In genomic region chr1:150973258-150973825, GRCh38 we compare ENCODE assay signal across 8 cellular contexts. TPM values are rescaled to one million over a fixed set of nuclear protein-coding genes. Genes with fewer than 3 reads are reported as not detected.
DNase-seq lines count a peak whose midpoint lies in the region; ATAC-seq, FAIRE-seq and TF ChIP-seq lines count a peak whose summit lies in the region.

No MANE protein-coding gene starts in this region.

- ATAC-seq in GM12878 (peak; percentile 33), HG03175 (IDR thresholded peaks at IDR 0.05; ENCODE audit: unreplicated experiment) (no peak)

- no peak for TF ChIP-seq CTCF in CD14-positive monocyte (IDR thresholded peaks at IDR 0.05)
- no peak for TF ChIP-seq CTCF in GM12878 (IDR thresholded peaks at IDR 0.05 in 2 of 3, conservative IDR thresholded peaks at IDR 0.05 in 1 of 3; ENCODE audit: control insufficient read depth in 2 of 3, extremely low read depth in 1 of 3, insufficient read depth in 1 of 3, low read depth in 3 of 3, low read length in 3 of 3)
- no peak for TF ChIP-seq CTCF in lower leg skin (IDR thresholded peaks at IDR 0.05)
- no peak for TF ChIP-seq CTCF in transverse colon (IDR thresholded peaks at IDR 0.05)

- RAD21 ChIA-PET in GM12878 (lab: Charles Lee; ENCODE audit: unreplicated experiment) = interaction anchor here (1.7 kb wide), 1 partner anchor 33 kb away, joined by 7 read pairs; the partner anchor contains the start of gene MINDY1

- POLR2A ChIA-PET in GM12878 (lab: Charles Lee) = interaction anchor here (1.0 kb wide), 1 partner anchor 33 kb away, joined by 3 read pairs; the partner anchor contains the start of gene MINDY1

- H3K4me3 ChIP-seq in GM12878 (peak overlapping the region; percentile 87), lower leg skin (ENCODE audit: low read depth, poor library complexity, severe bottlenecking) (peak overlapping the region; percentile 69), transverse colon (peak overlapping the region; percentile 55 to 94 (median 68))

- in situ Hi-C loops in GM12878 (cut with MboI) = no loop called here
- in situ Hi-C loops in transverse colon (cut with MboI; ENCODE audit: low pct_ligation_motif_present in 1 of 4, low pct_unique_long_range_greater_than_20kb in 1 of 4, low sequenced_read_pairs in 3 of 4) = no loop called here

- no peak for DNase-seq in CD14-positive monocyte (ENCODE audit: low spot score)
- DNase-seq in GM12878 (ENCODE audit: low read depth, low spot score) = no peak
- no peak for DNase-seq in lower leg skin (ENCODE audit: low spot score in 2 of 2)
- DNase-seq in transverse colon = peak; percentile 20
- no peak for DNase-seq in GM19240 (ENCODE audit: insufficient read length, low spot score)
- DNase-seq in NK-92 (lab: John Stamatoyannopoulos, UW; ENCODE audit: unreplicated experiment) = no peak

- no peaks in the 10 kb centered on the region for H3K27me3 Mint-ChIP-seq in CD14-positive monocyte (ENCODE audit: low read depth in 3 of 3)

- intact Hi-C loops in CD14-positive monocyte (cut with micrococcal nuclease) (loop anchor here (5.0 to 10.0 kb wide), 3 partner anchors 34 to 209 kb away; partner anchors contain the start of genes CTSS (in 1 of the 2), MINDY1 (in 1 of the 2), PRUNE1 (in 1 of the 2) and SETDB1 (in 1 of the 2)), GM12878 (cut with micrococcal nuclease; ENCODE audit: unreplicated experiment) (loop anchor here (10.0 kb wide), 2 partner anchors 209 to 349 kb away; partner anchors contain the start of genes CTSS and ENSA), lower leg skin (cut with DNase I; ENCODE audit: low total_unique reads) (no loop called here), transverse colon (cut with DNase I; ENCODE audit: low total_unique reads) (no loop called here)

- TF ChIP-seq EP300 in GM12878 (IDR thresholded peaks at IDR 0.05; ENCODE audit: borderline replicate concordance in 1 of 2, control insufficient read depth in 1 of 2, low read depth in 2 of 2, low read length in 2 of 2) (no peak), transverse colon (IDR thresholded peaks at IDR 0.05; ENCODE audit: low read depth) (no peak)

- H3K36me3 ChIP-seq in KOPT-K1 (ENCODE audit: insufficient read depth, low read length) (peaks cover 33% of the 10 kb centered on the region), GM12878 (ENCODE audit: control insufficient read depth in 2 of 2, insufficient read depth in 2 of 2, low read length in 1 of 2) (peaks cover 0 to under 1% of the 10 kb centered on the region in 2 experiments; a peak in 2 of 4 replicates), transverse colon (peaks cover 0 to 6% (median 2%) of the 10 kb centered on the region in 4 donors)

- no TSS peak for BruUV-seq in GM12878 (replicated peaks; lab: Mats Ljungman, UMichigan)

- H3K27ac ChIP-seq in KOPT-K1 (ENCODE audit: low read depth, low read length, poor library complexity, severe bottlenecking) (peak overlapping the region; percentile 94), GM12878 (ENCODE audit: control insufficient read depth, insufficient read depth) (peak overlapping the region; percentile 75), transverse colon (peak overlapping the region; percentile 92 to 98 (median 96))

- H3K4me1 ChIP-seq in GM12878 (ENCODE audit: control insufficient read depth, insufficient read depth, low read length) (peaks cover 7% of the 10 kb centered on the region; the same call in 1 of the 2 replicates), transverse colon (peaks cover 30 to 54% (median 52%) of the 10 kb centered on the region in 4 donors)

- no peaks in the 10 kb centered on the region for H3K9me3 Mint-ChIP-seq in CD14-positive monocyte

- SMC1A ChIA-PET in GM12878 (lab: Charles Lee; ENCODE audit: uncharacterized antibody, unreplicated experiment) = interaction anchor here (0.6 to 1.4 kb wide), 4 partner anchors 8 to 186 kb away, joined by 3 to 7 read pairs (median 3); no protein-coding TSS in a partner anchor

- FAIRE-seq in GM12878 (lab: Jason Lieb, UNC) = no peak

- H3K27ac Mint-ChIP-seq in CD14-positive monocyte = peak overlapping the region; percentile 62 to 91 (median 86)

- H3K4me2 ChIP-seq in GM12878 (ENCODE audit: control insufficient read depth, insufficient read depth) = peak overlapping the region; percentile 77

- peaks cover 39% of the 10 kb centered on the region for H3K79me2 ChIP-seq in GM12878 (ENCODE audit: control insufficient read depth, insufficient read depth, low read length)

- no peaks in the 10 kb centered on the region for H4K20me1 ChIP-seq in GM12878 (ENCODE audit: control insufficient read depth, insufficient read depth)

- peaks cover 75% of the 10 kb centered on the region for H3K4me1 Mint-ChIP-seq in CD14-positive monocyte

- peak overlapping the region; percentile 86 to 90 for H3K4me3 Mint-ChIP-seq in CD14-positive monocyte

- peak overlapping the region; percentile 85 for H3K9ac ChIP-seq in GM12878 (ENCODE audit: control insufficient read depth, insufficient read depth, low read length)

- H3K27me3 ChIP-seq in GM12878 (replicated peaks in 1 of 2; ENCODE audit: control insufficient read depth in 2 of 2, insufficient read depth in 2 of 2, low read length in 1 of 2) = no peaks in the 10 kb centered on the region; a peak in 2 of 4 replicates
- no peaks in the 10 kb centered on the region for H3K27me3 ChIP-seq in transverse colon

- WGBS in GM12878 (ENCODE audit: insufficient coverage, insufficient replicate concordance, low lambda C conversion rate, missing lambda C conversion rate) = 33% methylated on average over 15 of the region's 15 CpGs
- 12 to 17% methylated on average over 11 to 15 of the region's 15 CpGs for WGBS in lower leg skin, 2 donors
- 12% methylated on average over 14 of the region's 15 CpGs; no CpG with 5 or more reads in 1 of the 2 donors for WGBS in transverse colon (ENCODE audit: low coverage in 1 of 2), 2 donors

- H3K36me3 Mint-ChIP-seq in CD14-positive monocyte = peaks cover 10 to 15% of the 10 kb centered on the region in 2 donors

- TF ChIP-seq RAD21 in GM12878 (IDR thresholded peaks at IDR 0.05; ENCODE audit: insufficient read depth, low read depth, low read length) = no peak

- no peaks in the 10 kb centered on the region for H3K9me3 ChIP-seq in KOPT-K1 (ENCODE audit: insufficient read depth, low read length, poor library complexity, severe bottlenecking)
- H3K9me3 ChIP-seq in GM12878 (replicated peaks; ENCODE audit: control insufficient read depth, insufficient read depth, low read length) = no peaks in the 10 kb centered on the region
- no peaks in the 10 kb centered on the region for H3K9me3 ChIP-seq in transverse colon

- CTCF ChIA-PET in GM12878 (lab: Yijun Ruan, JAX) = interaction anchor here (0.5 to 15.8 kb wide), 3 partner anchors 26 to 483 kb away, joined by 3 to 252 read pairs (median 3); partner anchors contain the start of gene MINDY1

- no peak for TF ChIP-seq POLR2A in GM12878 (IDR thresholded peaks at IDR 0.05; ENCODE audit: low read depth, low read length)
- no peak for TF ChIP-seq POLR2A in lower leg skin (IDR thresholded peaks at IDR 0.05)
- no peak for TF ChIP-seq POLR2A in transverse colon (IDR thresholded peaks at IDR 0.05)

- peak overlapping the region; percentile 75; the same call in 1 of the 2 replicates for H2AFZ ChIP-seq in GM12878 (ENCODE audit: control insufficient read depth, low read depth, low read length)

RNA-seq across cellular contexts. Expression of gene CERS2, which starts 1.3 kb away (rescaled TPM):
- polyA plus RNA-seq in CD14-positive monocyte (100 to 1,000 TPM; 200 to 224 TPM), GM12878 (2011; rRNA removed) (29.5 and 41.5 TPM in 2 replicates), GM12878 (2014; fragmentation: Illumina TruSeq; extraction: Trizol) (78.8 and 87.9 TPM in 2 replicates), GM12878 (2014; fragmentation: Nextera tagmentation; extraction: Ambion mirVana) (10 to 100 TPM in 1 of 2 experiments, 1 to 10 TPM in 1; 9.2 to 12.7 TPM), GM12878 (2014; rRNA removed) (50.5 and 52.3 TPM in 2 replicates), GM12878 (2016; fragmentation: Nextera tagmentation; extraction: Ambion mirVana) (10 to 100 TPM; 49.3 to 61.5 TPM)
- total RNA-seq in GM12878 (2013; cell fraction: nucleolus; rRNA removed) = 27.0 and 31.5 TPM in 2 replicates
- total RNA-seq in GM12878 (2014; rRNA removed) (55.8 and 57.0 TPM in 2 replicates), GM12878 (2014; rRNA removed; fragmentation: Illumina TruSeq; extraction: Trizol) (38.2 and 39.9 TPM in 2 replicates), GM12878 (2021) (76.7 and 79.2 TPM in 2 replicates), lower leg skin (10 to 100 TPM; 28.8 to 50.1 (median 41.3) TPM), transverse colon (100 to 1,000 TPM in 2 of 4 donors, 10 to 100 TPM in 2; 35.2 to 142 (median 101) TPM)
- polyA plus RNA-seq in GM12878 (2011; ENCODE audit: low read depth) = 45.4 TPM
- 40.6 and 44.7 TPM in 2 replicates for polyA plus RNA-seq in GM12878 (2011; cell fraction: cytosol; rRNA removed)
- polyA plus RNA-seq in GM12878 (2011; cell fraction: nucleus; rRNA removed) = 57.8 and 60.8 TPM in 2 replicates
- 34.6 and 47.7 TPM in 2 replicates for polyA plus RNA-seq in GM12878 (2012)
- polyA minus RNA-seq in GM12878 (2011; rRNA and poly(A)+ RNA removed) = 57.5 and 61.2 TPM in 2 replicates
- 19.9 and 23.3 TPM in 2 replicates for polyA minus RNA-seq in GM12878 (2011; cell fraction: cytosol; rRNA and poly(A)+ RNA removed)
- 14.9 and 25.9 TPM in 2 replicates for polyA minus RNA-seq in GM12878 (2011; cell fraction: nucleus; rRNA and poly(A)+ RNA removed)

RNA-seq across cellular contexts. Expression of gene ANXA9, which starts 8.8 kb away (rescaled TPM):
- polyA plus RNA-seq in CD14-positive monocyte (1 to 10 TPM in 1 of 2 donors, under 1 TPM in 1; 0.28 to 1.4 TPM), GM12878 (2011; rRNA removed) (0.37 and 0.43 TPM in 2 replicates), GM12878 (2014; fragmentation: Illumina TruSeq; extraction: Trizol) (0.04 TPM in 1 of 2 replicates, not detected in the other), GM12878 (2014; fragmentation: Nextera tagmentation; extraction: Ambion mirVana) (under 1 TPM in 1 of 2 experiments, not detected in 1; 0.11 TPM), GM12878 (2014; rRNA removed) (0.08 TPM in 1 of 2 replicates, not detected in the other), GM12878 (2016; fragmentation: Nextera tagmentation; extraction: Ambion mirVana) (under 1 TPM; 0.25 to 0.28 TPM)
- 0.75 TPM in 1 of 2 replicates, not detected in the other for total RNA-seq in GM12878 (2013; cell fraction: nucleolus; rRNA removed)
- total RNA-seq in GM12878 (2014; rRNA removed) (not detected in 2 replicates), GM12878 (2014; rRNA removed; fragmentation: Illumina TruSeq; extraction: Trizol) (0.09 TPM in 1 of 2 replicates, not detected in the other), GM12878 (2021) (not detected in 2 replicates), lower leg skin (100 to 1,000 TPM in 1 of 4 donors, 10 to 100 TPM in 3; 55.1 to 103 (median 82.4) TPM), transverse colon (under 1 TPM in 1 of 4 donors, not detected in 3; 0.32 TPM)
- 0.18 TPM for polyA plus RNA-seq in GM12878 (2011; ENCODE audit: low read depth)
- polyA plus RNA-seq in GM12878 (2011; cell fraction: cytosol; rRNA removed) = 0.38 and 0.57 TPM in 2 replicates
- 0.31 and 0.39 TPM in 2 replicates for polyA plus RNA-seq in GM12878 (2011; cell fraction: nucleus; rRNA removed)
- 0.41 and 0.49 TPM in 2 replicates for polyA plus RNA-seq in GM12878 (2012)
- 0.15 and 0.46 TPM in 2 replicates for polyA minus RNA-seq in GM12878 (2011; rRNA and poly(A)+ RNA removed)
- polyA minus RNA-seq in GM12878 (2011; cell fraction: cytosol; rRNA and poly(A)+ RNA removed) = not detected in 2 replicates
- polyA minus RNA-seq in GM12878 (2011; cell fraction: nucleus; rRNA and poly(A)+ RNA removed) = 0.24 TPM in 1 of 2 replicates, not detected in the other

RNA-seq across cellular contexts. Expression of gene MINDY1, which starts 33.4 kb away (rescaled TPM):
- polyA plus RNA-seq in CD14-positive monocyte (10 to 100 TPM; 11.5 to 13.2 TPM), GM12878 (2011; rRNA removed) (0.89 and 1.9 TPM in 2 replicates), GM12878 (2014; fragmentation: Illumina TruSeq; extraction: Trizol) (6.1 and 6.5 TPM in 2 replicates), GM12878 (2014; fragmentation: Nextera tagmentation; extraction: Ambion mirVana) (under 1 TPM; 0.48 to 0.49 TPM), GM12878 (2014; rRNA removed) (6.4 and 7.7 TPM in 2 replicates), GM12878 (2016; fragmentation: Nextera tagmentation; extraction: Ambion mirVana) (1 to 10 TPM; 3.4 to 5.1 TPM)
- 12.8 and 13.3 TPM in 2 replicates for total RNA-seq in GM12878 (2013; cell fraction: nucleolus; rRNA removed)
- total RNA-seq in GM12878 (2014; rRNA removed) (7.5 and 8.8 TPM in 2 replicates), GM12878 (2014; rRNA removed; fragmentation: Illumina TruSeq; extraction: Trizol) (4.4 and 4.9 TPM in 2 replicates), GM12878 (2021) (7.1 and 7.5 TPM in 2 replicates), lower leg skin (10 to 100 TPM; 28.5 to 36.6 (median 30.8) TPM), transverse colon (10 to 100 TPM; 27.7 to 66.2 (median 54.8) TPM)
- 3.5 TPM for polyA plus RNA-seq in GM12878 (2011; ENCODE audit: low read depth)
- polyA plus RNA-seq in GM12878 (2011; cell fraction: cytosol; rRNA removed) = 2.3 and 2.5 TPM in 2 replicates
- 3.0 and 3.6 TPM in 2 replicates for polyA plus RNA-seq in GM12878 (2011; cell fraction: nucleus; rRNA removed)
- polyA plus RNA-seq in GM12878 (2012) = 5.9 and 6.1 TPM in 2 replicates
- polyA minus RNA-seq in GM12878 (2011; rRNA and poly(A)+ RNA removed) = 2.1 and 4.1 TPM in 2 replicates
- polyA minus RNA-seq in GM12878 (2011; cell fraction: cytosol; rRNA and poly(A)+ RNA removed) = 1.5 and 1.6 TPM in 2 replicates
- 1.9 and 2.3 TPM in 2 replicates for polyA minus RNA-seq in GM12878 (2011; cell fraction: nucleus; rRNA and poly(A)+ RNA removed)

RNA-seq across cellular contexts. Expression of gene PRUNE1, which starts 34.9 kb away (rescaled TPM):
- polyA plus RNA-seq in CD14-positive monocyte (10 to 100 TPM; 22.6 to 22.8 TPM), GM12878 (2011; rRNA removed) (20.2 and 24.5 TPM in 2 replicates), GM12878 (2014; fragmentation: Illumina TruSeq; extraction: Trizol) (15.5 and 16.3 TPM in 2 replicates), GM12878 (2014; fragmentation: Nextera tagmentation; extraction: Ambion mirVana) (1 to 10 TPM; 4.7 to 7.6 TPM), GM12878 (2014; rRNA removed) (10.2 and 14.9 TPM in 2 replicates), GM12878 (2016; fragmentation: Nextera tagmentation; extraction: Ambion mirVana) (10 to 100 TPM; 14.0 to 14.2 TPM)
- total RNA-seq in GM12878 (2013; cell fraction: nucleolus; rRNA removed) = 7.7 and 10.4 TPM in 2 replicates
- total RNA-seq in GM12878 (2014; rRNA removed) (9.5 and 9.9 TPM in 2 replicates), GM12878 (2014; rRNA removed; fragmentation: Illumina TruSeq; extraction: Trizol) (8.8 and 9.7 TPM in 2 replicates), GM12878 (2021) (10.9 and 11.8 TPM in 2 replicates), lower leg skin (10 to 100 TPM; 12.9 to 30.7 (median 22.9) TPM), transverse colon (10 to 100 TPM in 3 of 4 donors, 1 to 10 TPM in 1; 9.0 to 80.4 (median 26.8) TPM)
- 9.2 TPM for polyA plus RNA-seq in GM12878 (2011; ENCODE audit: low read depth)
- polyA plus RNA-seq in GM12878 (2011; cell fraction: cytosol; rRNA removed) = 20.9 and 23.2 TPM in 2 replicates
- polyA plus RNA-seq in GM12878 (2011; cell fraction: nucleus; rRNA removed) = 11.9 and 13.5 TPM in 2 replicates
- 8.5 and 11.6 TPM in 2 replicates for polyA plus RNA-seq in GM12878 (2012)
- polyA minus RNA-seq in GM12878 (2011; rRNA and poly(A)+ RNA removed) = 22.4 and 23.7 TPM in 2 replicates
- 5.3 and 7.6 TPM in 2 replicates for polyA minus RNA-seq in GM12878 (2011; cell fraction: cytosol; rRNA and poly(A)+ RNA removed)
- polyA minus RNA-seq in GM12878 (2011; cell fraction: nucleus; rRNA and poly(A)+ RNA removed) = 3.4 and 5.8 TPM in 2 replicates

RNA-seq across cellular contexts. Expression of gene SETDB1, which starts 47.2 kb away (rescaled TPM):
- polyA plus RNA-seq in CD14-positive monocyte (10 to 100 TPM; 13.9 to 15.5 TPM), GM12878 (2011; rRNA removed) (56.7 and 58.4 TPM in 2 replicates), GM12878 (2014; fragmentation: Illumina TruSeq; extraction: Trizol) (44.3 and 46.4 TPM in 2 replicates), GM12878 (2014; fragmentation: Nextera tagmentation; extraction: Ambion mirVana) (10 to 100 TPM; 14.5 to 14.7 TPM), GM12878 (2014; rRNA removed) (30.8 and 35.2 TPM in 2 replicates), GM12878 (2016; fragmentation: Nextera tagmentation; extraction: Ambion mirVana) (10 to 100 TPM; 14.3 to 14.5 TPM)
- 168 and 183 TPM in 2 replicates for total RNA-seq in GM12878 (2013; cell fraction: nucleolus; rRNA removed)
- total RNA-seq in GM12878 (2014; rRNA removed) (30.0 and 36.5 TPM in 2 replicates), GM12878 (2014; rRNA removed; fragmentation: Illumina TruSeq; extraction: Trizol) (36.1 and 36.3 TPM in 2 replicates), GM12878 (2021) (38.7 and 42.6 TPM in 2 replicates), lower leg skin (10 to 100 TPM; 23.5 to 38.1 (median 32.8) TPM), transverse colon (10 to 100 TPM; 19.5 to 59.7 (median 39.2) TPM)
- 22.0 TPM for polyA plus RNA-seq in GM12878 (2011; ENCODE audit: low read depth)
- polyA plus RNA-seq in GM12878 (2011; cell fraction: cytosol; rRNA removed) = 34.7 and 36.2 TPM in 2 replicates
- polyA plus RNA-seq in GM12878 (2011; cell fraction: nucleus; rRNA removed) = 81.8 and 87.7 TPM in 2 replicates
- polyA plus RNA-seq in GM12878 (2012) = 29.6 and 31.1 TPM in 2 replicates
- 71.5 and 86.6 TPM in 2 replicates for polyA minus RNA-seq in GM12878 (2011; rRNA and poly(A)+ RNA removed)
- 21.5 and 21.9 TPM in 2 replicates for polyA minus RNA-seq in GM12878 (2011; cell fraction: cytosol; rRNA and poly(A)+ RNA removed)
- 32.4 and 50.3 TPM in 2 replicates for polyA minus RNA-seq in GM12878 (2011; cell fraction: nucleus; rRNA and poly(A)+ RNA removed)

Comparison
In these comparisons a context has a peak if more than half of its experiments do, and no peak if none do; other contexts are left out.
1. RNA of gene ANXA9, which starts 8.8 kb away (total RNA-seq): 55.1 to 103 TPM in lower leg skin; 0.09 to 0.75 TPM in GM12878 and 0.32 TPM in transverse colon; every median in the first group is over 10 times any median in the second.
2. intact Hi-C loops: an anchor here in CD14-positive monocyte (5.0 to 10.0 kb wide) and GM12878 (10.0 kb wide); none called in lower leg skin and transverse colon.
3. Peak in every context shown above with its lines, with median percentiles within 50 percentile points of each other: H3K27ac ChIP-seq and H3K4me3 ChIP-seq.